Comparison of ENCODE assay signal across 1 cellular context in the genomic region with DNA sequence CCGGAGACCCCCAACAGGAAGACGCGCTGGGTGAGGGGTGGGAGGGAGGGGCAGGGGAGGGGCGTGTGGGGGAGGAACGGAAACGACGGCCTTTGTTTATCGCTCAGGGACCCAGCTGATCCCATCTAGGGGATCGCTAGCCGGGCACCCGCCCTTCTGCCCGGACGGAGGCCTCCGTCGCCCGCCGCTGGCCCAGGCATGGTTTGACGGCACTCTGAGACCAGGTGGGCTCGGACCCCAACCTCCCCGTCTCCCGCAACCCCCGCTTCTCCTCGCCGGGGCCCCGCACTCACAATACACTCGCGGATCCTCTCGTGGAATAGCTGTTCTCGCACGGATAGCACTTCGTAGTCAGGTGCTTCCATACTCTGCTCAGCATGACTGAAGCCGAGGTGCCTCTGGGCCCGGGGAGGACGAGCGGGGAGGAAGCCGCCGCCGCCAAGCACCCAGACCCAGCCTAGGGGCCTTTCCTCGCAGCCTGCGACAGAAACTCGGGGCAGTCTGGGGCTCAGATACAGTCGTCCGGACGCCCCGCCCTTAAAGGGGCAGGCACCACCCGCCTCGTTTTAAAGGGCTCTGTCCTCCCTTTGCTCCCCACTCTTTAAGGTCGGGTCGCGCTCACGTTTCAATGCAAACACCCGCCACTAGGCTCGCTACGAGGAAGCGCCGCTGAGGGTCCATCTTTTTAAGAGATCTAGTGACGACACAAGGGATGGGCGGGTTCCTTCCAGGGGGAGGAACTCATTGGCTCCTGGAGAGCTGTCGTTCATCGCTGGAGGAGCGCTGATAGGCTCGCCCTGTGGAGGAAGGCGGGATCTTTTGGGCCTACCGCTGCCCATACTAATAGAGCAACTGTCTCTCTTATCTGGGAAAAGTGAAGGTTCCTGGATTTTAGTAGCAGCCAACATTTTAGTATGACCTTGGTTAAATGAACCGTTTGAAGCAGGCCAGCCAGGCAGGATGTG.
TF ChIP-seq lines count a peak whose summit lies in the region.

A gene with protein sequence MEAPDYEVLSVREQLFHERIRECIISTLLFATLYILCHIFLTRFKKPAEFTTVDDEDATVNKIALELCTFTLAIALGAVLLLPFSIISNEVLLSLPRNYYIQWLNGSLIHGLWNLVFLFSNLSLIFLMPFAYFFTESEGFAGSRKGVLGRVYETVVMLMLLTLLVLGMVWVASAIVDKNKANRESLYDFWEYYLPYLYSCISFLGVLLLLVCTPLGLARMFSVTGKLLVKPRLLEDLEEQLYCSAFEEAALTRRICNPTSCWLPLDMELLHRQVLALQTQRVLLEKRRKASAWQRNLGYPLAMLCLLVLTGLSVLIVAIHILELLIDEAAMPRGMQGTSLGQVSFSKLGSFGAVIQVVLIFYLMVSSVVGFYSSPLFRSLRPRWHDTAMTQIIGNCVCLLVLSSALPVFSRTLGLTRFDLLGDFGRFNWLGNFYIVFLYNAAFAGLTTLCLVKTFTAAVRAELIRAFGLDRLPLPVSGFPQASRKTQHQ (minus strand): TSS at position 657 of the 965 bp plus-strand sequence. CDS start 292 bp downstream, at position 365.

TF ChIP-seq in HepG2, 621 proteins besides CTCF, POLR2A, EP300 and RAD21 (continued from another document and continues in another):
- no peak for TF ChIP-seq SOX13 (IDR thresholded peaks at IDR 0.05)
- no peak; a peak in 1 of 4 replicates for TF ChIP-seq SOX13 (CRISPR knock-in tag; conservative IDR thresholded peaks at IDR 0.05 in 1 of 2, IDR thresholded peaks at IDR 0.05 in 1 of 2)
- peak; percentile 47; the same call in 1 of the 2 replicates for TF ChIP-seq ZNF350 (CRISPR knock-in tag; IDR thresholded peaks at IDR 0.05; ENCODE audit: borderline replicate concordance, low read depth)
- TF ChIP-seq NFYC (CRISPR knock-in tag; IDR thresholded peaks at IDR 0.05) = peak; percentile 96
- TF ChIP-seq TGIF2 (CRISPR knock-in tag; IDR thresholded peaks at IDR 0.05) = no peak
- no peak for TF ChIP-seq MAFF (IDR thresholded peaks at IDR 0.05; ENCODE audit: low read depth, low read length)
- TF ChIP-seq ZNF605 (CRISPR knock-in tag; IDR thresholded peaks at IDR 0.05) = no peak
- TF ChIP-seq RCOR2 (CRISPR knock-in tag; IDR thresholded peaks at IDR 0.05) = no peak
- no peak for TF ChIP-seq IKZF4 (CRISPR knock-in tag; IDR thresholded peaks at IDR 0.05; ENCODE audit: borderline replicate concordance, low read depth, not compliant biosample characterization)
- TF ChIP-seq ZNF660 (CRISPR knock-in tag; IDR thresholded peaks at IDR 0.05; ENCODE audit: borderline replicate concordance, low read depth) = no peak
- TF ChIP-seq ZFP41 (CRISPR knock-in tag; IDR thresholded peaks at IDR 0.05; ENCODE audit: borderline replicate concordance) = 0 out of 2 replicates have a peak, but pooled peaks have one; percentile 72
- peak; percentile 70 for TF ChIP-seq ZNF12 (CRISPR knock-in tag; IDR thresholded peaks at IDR 0.05)
- peak; percentile 79 for TF ChIP-seq HOXA3 (CRISPR knock-in tag; IDR thresholded peaks at IDR 0.05)
- TF ChIP-seq MTA3 (CRISPR knock-in tag; IDR thresholded peaks at IDR 0.05) = no peak
- TF ChIP-seq ZNF724P (CRISPR knock-in tag; IDR thresholded peaks at IDR 0.05; ENCODE audit: borderline replicate concordance) = no peak
- TF ChIP-seq GFI1 (CRISPR knock-in tag; IDR thresholded peaks at IDR 0.05; ENCODE audit: borderline replicate concordance) = no peak
- no peak for TF ChIP-seq ZNF343 (CRISPR knock-in tag; IDR thresholded peaks at IDR 0.05)
- TF ChIP-seq, protein P1, sequence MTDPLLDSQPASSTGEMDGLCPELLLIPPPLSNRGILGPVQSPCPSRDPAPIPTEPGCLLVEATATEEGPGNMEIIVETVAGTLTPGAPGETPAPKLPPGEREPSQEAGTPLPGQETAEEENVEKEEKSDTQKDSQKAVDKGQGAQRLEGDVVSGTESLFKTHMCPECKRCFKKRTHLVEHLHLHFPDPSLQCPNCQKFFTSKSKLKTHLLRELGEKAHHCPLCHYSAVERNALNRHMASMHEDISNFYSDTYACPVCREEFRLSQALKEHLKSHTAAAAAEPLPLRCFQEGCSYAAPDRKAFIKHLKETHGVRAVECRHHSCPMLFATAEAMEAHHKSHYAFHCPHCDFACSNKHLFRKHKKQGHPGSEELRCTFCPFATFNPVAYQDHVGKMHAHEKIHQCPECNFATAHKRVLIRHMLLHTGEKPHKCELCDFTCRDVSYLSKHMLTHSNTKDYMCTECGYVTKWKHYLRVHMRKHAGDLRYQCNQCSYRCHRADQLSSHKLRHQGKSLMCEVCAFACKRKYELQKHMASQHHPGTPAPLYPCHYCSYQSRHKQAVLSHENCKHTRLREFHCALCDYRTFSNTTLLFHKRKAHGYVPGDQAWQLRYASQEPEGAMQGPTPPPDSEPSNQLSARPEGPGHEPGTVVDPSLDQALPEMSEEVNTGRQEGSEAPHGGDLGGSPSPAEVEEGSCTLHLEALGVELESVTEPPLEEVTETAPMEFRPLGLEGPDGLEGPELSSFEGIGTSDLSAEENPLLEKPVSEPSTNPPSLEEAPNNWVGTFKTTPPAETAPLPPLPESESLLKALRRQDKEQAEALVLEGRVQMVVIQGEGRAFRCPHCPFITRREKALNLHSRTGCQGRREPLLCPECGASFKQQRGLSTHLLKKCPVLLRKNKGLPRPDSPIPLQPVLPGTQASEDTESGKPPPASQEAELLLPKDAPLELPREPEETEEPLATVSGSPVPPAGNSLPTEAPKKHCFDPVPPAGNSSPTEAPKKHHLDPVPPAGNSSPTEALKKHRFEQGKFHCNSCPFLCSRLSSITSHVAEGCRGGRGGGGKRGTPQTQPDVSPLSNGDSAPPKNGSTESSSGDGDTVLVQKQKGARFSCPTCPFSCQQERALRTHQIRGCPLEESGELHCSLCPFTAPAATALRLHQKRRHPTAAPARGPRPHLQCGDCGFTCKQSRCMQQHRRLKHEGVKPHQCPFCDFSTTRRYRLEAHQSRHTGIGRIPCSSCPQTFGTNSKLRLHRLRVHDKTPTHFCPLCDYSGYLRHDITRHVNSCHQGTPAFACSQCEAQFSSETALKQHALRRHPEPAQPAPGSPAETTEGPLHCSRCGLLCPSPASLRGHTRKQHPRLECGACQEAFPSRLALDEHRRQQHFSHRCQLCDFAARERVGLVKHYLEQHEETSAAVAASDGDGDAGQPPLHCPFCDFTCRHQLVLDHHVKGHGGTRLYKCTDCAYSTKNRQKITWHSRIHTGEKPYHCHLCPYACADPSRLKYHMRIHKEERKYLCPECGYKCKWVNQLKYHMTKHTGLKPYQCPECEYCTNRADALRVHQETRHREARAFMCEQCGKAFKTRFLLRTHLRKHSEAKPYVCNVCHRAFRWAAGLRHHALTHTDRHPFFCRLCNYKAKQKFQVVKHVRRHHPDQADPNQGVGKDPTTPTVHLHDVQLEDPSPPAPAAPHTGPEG (CRISPR knock-in tag; IDR thresholded peaks at IDR 0.05) = no peak
- TF ChIP-seq ERF (CRISPR knock-in tag; IDR thresholded peaks at IDR 0.05) = 0 out of 2 replicates have a peak, but pooled peaks have one; percentile 5
- TF ChIP-seq HNRNPLL (IDR thresholded peaks at IDR 0.05; ENCODE audit: low read depth, low read length, poor library complexity, severe bottlenecking) = peak; percentile 46
- TF ChIP-seq, protein P2, sequence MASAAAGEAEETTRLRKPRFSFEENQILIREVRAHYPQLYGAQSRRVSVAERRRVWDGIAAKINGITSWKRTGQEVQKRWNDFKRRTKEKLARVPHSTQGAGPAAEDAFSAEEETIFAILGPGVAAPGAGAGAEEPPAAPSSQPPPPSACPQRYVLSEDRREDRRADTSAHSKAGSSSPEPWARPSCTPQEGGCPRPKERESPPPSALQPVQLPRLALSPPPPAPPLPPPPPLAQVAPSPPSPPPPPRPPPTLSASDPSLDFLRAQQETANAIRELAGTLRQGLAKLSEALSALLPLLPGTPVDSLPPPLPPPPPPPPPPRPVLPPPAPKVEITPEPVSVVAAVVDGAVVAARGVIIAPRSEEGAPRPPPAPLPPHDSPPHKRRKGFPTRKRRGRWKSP (CRISPR knock-in tag; IDR thresholded peaks at IDR 0.05) = no peak; the same call in 1 of the 2 replicates
- no peak for TF ChIP-seq ZZZ3 (CRISPR knock-in tag; IDR thresholded peaks at IDR 0.05; ENCODE audit: borderline replicate concordance)
- TF ChIP-seq ZBTB1 (CRISPR knock-in tag; IDR thresholded peaks at IDR 0.05; ENCODE audit: borderline replicate concordance) = no peak
- no peak for TF ChIP-seq IRX3 (CRISPR knock-in tag; IDR thresholded peaks at IDR 0.05; ENCODE audit: borderline replicate concordance, low read depth)
- peak; percentile 54; the same call in 1 of the 2 replicates for TF ChIP-seq MYC (CRISPR knock-in tag; IDR thresholded peaks at IDR 0.05; ENCODE audit: borderline replicate concordance)
- TF ChIP-seq, protein P3, sequence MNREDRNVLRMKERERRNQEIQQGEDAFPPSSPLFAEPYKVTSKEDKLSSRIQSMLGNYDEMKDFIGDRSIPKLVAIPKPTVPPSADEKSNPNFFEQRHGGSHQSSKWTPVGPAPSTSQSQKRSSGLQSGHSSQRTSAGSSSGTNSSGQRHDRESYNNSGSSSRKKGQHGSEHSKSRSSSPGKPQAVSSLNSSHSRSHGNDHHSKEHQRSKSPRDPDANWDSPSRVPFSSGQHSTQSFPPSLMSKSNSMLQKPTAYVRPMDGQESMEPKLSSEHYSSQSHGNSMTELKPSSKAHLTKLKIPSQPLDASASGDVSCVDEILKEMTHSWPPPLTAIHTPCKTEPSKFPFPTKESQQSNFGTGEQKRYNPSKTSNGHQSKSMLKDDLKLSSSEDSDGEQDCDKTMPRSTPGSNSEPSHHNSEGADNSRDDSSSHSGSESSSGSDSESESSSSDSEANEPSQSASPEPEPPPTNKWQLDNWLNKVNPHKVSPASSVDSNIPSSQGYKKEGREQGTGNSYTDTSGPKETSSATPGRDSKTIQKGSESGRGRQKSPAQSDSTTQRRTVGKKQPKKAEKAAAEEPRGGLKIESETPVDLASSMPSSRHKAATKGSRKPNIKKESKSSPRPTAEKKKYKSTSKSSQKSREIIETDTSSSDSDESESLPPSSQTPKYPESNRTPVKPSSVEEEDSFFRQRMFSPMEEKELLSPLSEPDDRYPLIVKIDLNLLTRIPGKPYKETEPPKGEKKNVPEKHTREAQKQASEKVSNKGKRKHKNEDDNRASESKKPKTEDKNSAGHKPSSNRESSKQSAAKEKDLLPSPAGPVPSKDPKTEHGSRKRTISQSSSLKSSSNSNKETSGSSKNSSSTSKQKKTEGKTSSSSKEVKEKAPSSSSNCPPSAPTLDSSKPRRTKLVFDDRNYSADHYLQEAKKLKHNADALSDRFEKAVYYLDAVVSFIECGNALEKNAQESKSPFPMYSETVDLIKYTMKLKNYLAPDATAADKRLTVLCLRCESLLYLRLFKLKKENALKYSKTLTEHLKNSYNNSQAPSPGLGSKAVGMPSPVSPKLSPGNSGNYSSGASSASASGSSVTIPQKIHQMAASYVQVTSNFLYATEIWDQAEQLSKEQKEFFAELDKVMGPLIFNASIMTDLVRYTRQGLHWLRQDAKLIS (CRISPR knock-in tag; IDR thresholded peaks at IDR 0.05) = no peak
- peak; percentile 34; the same call in 1 of the 2 replicates for TF ChIP-seq NFE2L1 (CRISPR knock-in tag; IDR thresholded peaks at IDR 0.05; ENCODE audit: borderline replicate concordance)
- TF ChIP-seq CREM (IDR thresholded peaks at IDR 0.05) = peak; percentile 88
- TF ChIP-seq CREM (CRISPR knock-in tag; IDR thresholded peaks at IDR 0.05) = no peak
- no peak for TF ChIP-seq ZNF629 (CRISPR knock-in tag; conservative IDR thresholded peaks at IDR 0.05)
- no peak for TF ChIP-seq ZBTB8A (CRISPR knock-in tag; IDR thresholded peaks at IDR 0.05; ENCODE audit: borderline replicate concordance, low read depth)
- TF ChIP-seq, protein P4, sequence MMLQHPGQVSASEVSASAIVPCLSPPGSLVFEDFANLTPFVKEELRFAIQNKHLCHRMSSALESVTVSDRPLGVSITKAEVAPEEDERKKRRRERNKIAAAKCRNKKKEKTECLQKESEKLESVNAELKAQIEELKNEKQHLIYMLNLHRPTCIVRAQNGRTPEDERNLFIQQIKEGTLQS (CRISPR knock-in tag; IDR thresholded peaks at IDR 0.05) = no peak
- no peak for TF ChIP-seq ONECUT2 (CRISPR knock-in tag; IDR thresholded peaks at IDR 0.05)
- TF ChIP-seq, protein P5, sequence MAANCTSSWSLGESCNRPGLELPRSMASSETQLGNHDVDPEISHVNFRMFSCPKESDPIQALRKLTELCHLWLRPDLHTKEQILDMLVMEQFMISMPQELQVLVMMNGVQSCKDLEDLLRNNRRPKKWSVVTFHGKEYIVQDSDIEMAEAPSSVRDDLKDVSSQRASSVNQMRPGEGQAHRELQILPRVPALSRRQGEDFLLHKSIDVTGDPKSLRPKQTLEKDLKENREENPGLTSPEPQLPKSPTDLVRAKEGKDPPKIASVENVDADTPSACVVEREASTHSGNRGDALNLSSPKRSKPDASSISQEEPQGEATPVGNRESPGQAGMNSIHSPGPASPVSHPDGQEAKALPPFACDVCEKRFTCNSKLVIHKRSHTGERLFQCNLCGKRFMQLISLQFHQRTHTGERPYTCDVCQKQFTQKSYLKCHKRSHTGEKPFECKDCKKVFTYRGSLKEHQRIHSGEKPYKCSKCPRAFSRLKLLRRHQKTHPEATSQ (CRISPR knock-in tag; IDR thresholded peaks at IDR 0.05; ENCODE audit: borderline replicate concordance) = no peak
- TF ChIP-seq KDM1A (CRISPR knock-in tag; IDR thresholded peaks at IDR 0.05) = no peak
- TF ChIP-seq ZNF326 (CRISPR knock-in tag; IDR thresholded peaks at IDR 0.05; ENCODE audit: borderline replicate concordance) = no peak
- TF ChIP-seq ZNF496 (CRISPR knock-in tag; IDR thresholded peaks at IDR 0.05; ENCODE audit: insufficient replicate concordance) = no peak
- no peak for TF ChIP-seq ZNF33A (CRISPR knock-in tag; IDR thresholded peaks at IDR 0.05; ENCODE audit: borderline replicate concordance)
- peak; percentile 78 for TF ChIP-seq POLR2G (IDR thresholded peaks at IDR 0.05; ENCODE audit: low read depth, low read length)
- TF ChIP-seq ZNF230 (CRISPR knock-in tag; IDR thresholded peaks at IDR 0.05) = peak; percentile 80; the same call in 1 of the 2 replicates
- TF ChIP-seq, protein P6, sequence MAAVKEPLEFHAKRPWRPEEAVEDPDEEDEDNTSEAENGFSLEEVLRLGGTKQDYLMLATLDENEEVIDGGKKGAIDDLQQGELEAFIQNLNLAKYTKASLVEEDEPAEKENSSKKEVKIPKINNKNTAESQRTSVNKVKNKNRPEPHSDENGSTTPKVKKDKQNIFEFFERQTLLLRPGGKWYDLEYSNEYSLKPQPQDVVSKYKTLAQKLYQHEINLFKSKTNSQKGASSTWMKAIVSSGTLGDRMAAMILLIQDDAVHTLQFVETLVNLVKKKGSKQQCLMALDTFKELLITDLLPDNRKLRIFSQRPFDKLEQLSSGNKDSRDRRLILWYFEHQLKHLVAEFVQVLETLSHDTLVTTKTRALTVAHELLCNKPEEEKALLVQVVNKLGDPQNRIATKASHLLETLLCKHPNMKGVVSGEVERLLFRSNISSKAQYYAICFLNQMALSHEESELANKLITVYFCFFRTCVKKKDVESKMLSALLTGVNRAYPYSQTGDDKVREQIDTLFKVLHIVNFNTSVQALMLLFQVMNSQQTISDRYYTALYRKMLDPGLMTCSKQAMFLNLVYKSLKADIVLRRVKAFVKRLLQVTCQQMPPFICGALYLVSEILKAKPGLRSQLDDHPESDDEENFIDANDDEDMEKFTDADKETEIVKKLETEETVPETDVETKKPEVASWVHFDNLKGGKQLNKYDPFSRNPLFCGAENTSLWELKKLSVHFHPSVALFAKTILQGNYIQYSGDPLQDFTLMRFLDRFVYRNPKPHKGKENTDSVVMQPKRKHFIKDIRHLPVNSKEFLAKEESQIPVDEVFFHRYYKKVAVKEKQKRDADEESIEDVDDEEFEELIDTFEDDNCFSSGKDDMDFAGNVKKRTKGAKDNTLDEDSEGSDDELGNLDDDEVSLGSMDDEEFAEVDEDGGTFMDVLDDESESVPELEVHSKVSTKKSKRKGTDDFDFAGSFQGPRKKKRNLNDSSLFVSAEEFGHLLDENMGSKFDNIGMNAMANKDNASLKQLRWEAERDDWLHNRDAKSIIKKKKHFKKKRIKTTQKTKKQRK (IDR thresholded peaks at IDR 0.05; ENCODE audit: low read length) = no peak
- TF ChIP-seq ZSCAN21 (CRISPR knock-in tag; IDR thresholded peaks at IDR 0.05; ENCODE audit: borderline replicate concordance) = no peak
- peak; percentile 57; the same call in 1 of the 2 replicates for TF ChIP-seq ZNF430 (CRISPR knock-in tag; IDR thresholded peaks at IDR 0.05)
- no peak for TF ChIP-seq SP140L (CRISPR knock-in tag; IDR thresholded peaks at IDR 0.05; ENCODE audit: borderline replicate concordance)
